In genomic region chrX:37998586-37999267, GRCh38 we compare ENCODE assay signal across 11 cellular contexts. TPM values are rescaled to one million over a fixed set of nuclear protein-coding genes. Genes with fewer than 3 reads are reported as not detected.
A peak's percentile ranks its signal among the peaks of the same experiment; 100 is the strongest.
DNase-seq lines count a peak whose midpoint lies in the region; TF ChIP-seq lines count a peak whose summit lies in the region.
"Had no signal": no experiment of that assay in that cellular context is flagged by ENCODE, and none has a peak within 500 bp of the region (broad histone marks: within the 10 kb centered on the region; RNA-seq: fewer than 3 reads in every experiment).

No MANE protein-coding gene starts in this region.

- H4K91ac ChIP-seq in mesenchymal stem cell (ENCODE audit: low read length): no peak overlapping the region

- H4K5ac ChIP-seq in mesendoderm (ENCODE audit: low read length): no peak overlapping the region

- H3K18ac ChIP-seq in mesenchymal stem cell (ENCODE audit: low read depth in 1 of 2, low read length in 2 of 2): no peak overlapping the region
- H3K18ac ChIP-seq in mesendoderm (ENCODE audit: low read length): no peak overlapping the region

- H3K9ac ChIP-seq in mesenchymal stem cell (ENCODE audit: low read length): no peak overlapping the region
- H3K9ac ChIP-seq in mesendoderm (ENCODE audit: low read length): no peak overlapping the region
- no peak overlapping the region for H3K9ac ChIP-seq in endodermal cell (ENCODE audit: extremely low read depth, low read length, poor library complexity, severe bottlenecking)

- TF ChIP-seq CTCF in astrocyte of the spinal cord (IDR thresholded peaks at IDR 0.05; ENCODE audit: low read depth, low read length) (no peak), endodermal cell (conservative IDR thresholded peaks at IDR 0.05) (no peak)

- no peak overlapping the region for H3K27ac Mint-ChIP-seq in endodermal cell
- H3K27ac Mint-ChIP-seq: dendritic cell treated with granulocyte-macrophage colony-stimulating factor and Interleukin-4, amounts not matched to agents 40 ng/mL and 50 ng/mL, for 4 days had no signal

- no peak overlapping the region for H2BK12ac ChIP-seq in mesenchymal stem cell (ENCODE audit: low read length in 2 of 2)

- no peak overlapping the region for H3K56ac ChIP-seq in mesendoderm (ENCODE audit: low read length)

- no peak overlapping the region for H3K4me3 ChIP-seq in astrocyte of the spinal cord (ENCODE audit: low read depth, low read length)
- no peak overlapping the region for H3K4me3 ChIP-seq in mesenchymal stem cell (ENCODE audit: insufficient read depth in 1 of 2, low read depth in 1 of 2, low read length in 2 of 2)
- no peak overlapping the region for H3K4me3 ChIP-seq in mesendoderm (ENCODE audit: low read length)
- H3K4me3 ChIP-seq in endodermal cell (ENCODE audit: low read length): no peak overlapping the region

- H3K4me1 ChIP-seq in mesenchymal stem cell (ENCODE audit: control insufficient read depth, insufficient read depth, low read depth, low read length) (peaks cover 5% of the 10 kb centered on the region), mesendoderm (ENCODE audit: control insufficient read depth, low read depth, low read length) (no peaks in the 10 kb centered on the region), endodermal cell (ENCODE audit: control insufficient read depth, insufficient read depth, low read length) (no peaks in the 10 kb centered on the region)

- H3K23ac ChIP-seq in mesenchymal stem cell (ENCODE audit: low read length in 2 of 2) (no peak overlapping the region), mesendoderm (ENCODE audit: low read length) (no peak overlapping the region)

- H2BK5ac ChIP-seq in mesenchymal stem cell (ENCODE audit: low read depth, low read length, poor library complexity, severe bottlenecking) (no peak overlapping the region), mesendoderm (ENCODE audit: low read length) (no peak overlapping the region)

- H3K79me2 ChIP-seq in mesendoderm (ENCODE audit: control insufficient read depth, insufficient read depth, low read length): no peaks in the 10 kb centered on the region

- in situ Hi-C loops in astrocyte of the spinal cord (cut with HindIII; ENCODE audit: low sequenced_read_pairs): no loop called here

- H3K27me3 Mint-ChIP-seq in endodermal cell (ENCODE audit: insufficient read depth): peaks cover 3% of the 10 kb centered on the region

- H3K36me3 ChIP-seq in mesenchymal stem cell (ENCODE audit: control insufficient read depth in 1 of 2, insufficient read depth in 2 of 2, low read depth in 1 of 2, low read length in 2 of 2) (peaks cover 0 to 11% of the 10 kb centered on the region in 2 experiments), mesendoderm (ENCODE audit: control insufficient read depth, insufficient read depth, low read length) (no peaks in the 10 kb centered on the region), endodermal cell (ENCODE audit: control insufficient read depth, insufficient read depth, low read length) (no peaks in the 10 kb centered on the region)

- H3K9me3 Mint-ChIP-seq in endodermal cell: peaks cover 46% of the 10 kb centered on the region
- H3K9me3 Mint-ChIP-seq: dendritic cell treated with granulocyte-macrophage colony-stimulating factor and Interleukin-4, amounts not matched to agents 40 ng/mL and 50 ng/mL, for 4 days had no signal

- peak; percentile 38 for DNase-seq in HCEC 1CT
- DNase-seq in NCI-H2107 treated with DMSO at 0.1 percent for 48 hours (lab: John Stamatoyannopoulos, UW; ENCODE audit: unreplicated experiment): peak; percentile 83
- DNase-seq in astrocyte of the spinal cord (ENCODE audit: low read depth, low spot score): peak; percentile 58
- DNase-seq in mesenchymal stem cell: peak; percentile 14
- DNase-seq in mesendoderm: no peak
- DNase-seq in endodermal cell: no peak
- no peak for DNase-seq in globus pallidus (ENCODE audit: low spot score)
- DNase-seq: activated CD4-positive, CD25-positive, alpha-beta regulatory T cell treated with anti-CD3 and anti-CD28 coated beads, Interleukin-2, amount 50 U/mL, for 72 hours; NCI-H1694 treated with DMSO at 0.1 percent for 48 hours had no signal

- no peak overlapping the region for H3K14ac ChIP-seq in mesenchymal stem cell (ENCODE audit: low read length in 2 of 2)

- H3K27ac ChIP-seq in mesenchymal stem cell (ENCODE audit: low read length, poor library complexity, severe bottlenecking) (no peak overlapping the region), mesendoderm (ENCODE audit: low read depth, low read length) (no peak overlapping the region), endodermal cell (ENCODE audit: low read depth, low read length) (no peak overlapping the region)

- no peaks in the 10 kb centered on the region for H3K9me3 ChIP-seq in mesenchymal stem cell (ENCODE audit: control insufficient read depth, low read length)
- H3K9me3 ChIP-seq in endodermal cell (ENCODE audit: control insufficient read depth, low read length): no peaks in the 10 kb centered on the region

- H3K79me1 ChIP-seq in mesenchymal stem cell (replicated peaks; ENCODE audit: low read length, poor library complexity, severe bottlenecking) (peaks cover 3% of the 10 kb centered on the region), mesendoderm (ENCODE audit: low read length) (no peaks in the 10 kb centered on the region)

- no peak overlapping the region for H3K4me3 Mint-ChIP-seq in endodermal cell
- H3K4me3 Mint-ChIP-seq: dendritic cell treated with granulocyte-macrophage colony-stimulating factor and Interleukin-4, amounts not matched to agents 40 ng/mL and 50 ng/mL, for 4 days had no signal

- no peak overlapping the region for H2AFZ ChIP-seq in mesenchymal stem cell (ENCODE audit: low read depth, low read length)

- no peaks in the 10 kb centered on the region for H3K4me1 Mint-ChIP-seq in endodermal cell

- H3K27me3 ChIP-seq in mesenchymal stem cell (ENCODE audit: control insufficient read depth in 1 of 2, insufficient read depth in 1 of 2, low read length in 2 of 2) (peaks cover 0 to 5% of the 10 kb centered on the region in 2 experiments), mesendoderm (ENCODE audit: insufficient read depth, low read length, poor library complexity) (no peaks in the 10 kb centered on the region), endodermal cell (ENCODE audit: control insufficient read depth, insufficient read depth, low read length, poor library complexity, severe bottlenecking) (no peaks in the 10 kb centered on the region)

- no peak overlapping the region for H2AK5ac ChIP-seq in mesenchymal stem cell (ENCODE audit: low read length, severe bottlenecking)
- H2AK5ac ChIP-seq in mesendoderm (ENCODE audit: low read length): no peak overlapping the region

- H4K8ac ChIP-seq in mesenchymal stem cell (ENCODE audit: low read length) (peak overlapping the region; percentile 23), mesendoderm (ENCODE audit: low read depth, low read length) (no peak overlapping the region)

- 93% methylated on average over 4 of the region's 7 CpGs for WGBS in mesenchymal stem cell
- no CpG with 5 or more reads among the region's 7 CpGs for WGBS in mesendoderm (ENCODE audit: extremely low coverage, insufficient coverage, low lambda C conversion rate)
- 79% methylated on average over 7 of the region's 7 CpGs; no CpG with 5 or more reads in 1 of the 2 experiments for WGBS in endodermal cell (ENCODE audit: insufficient coverage in 1 of 2, insufficient read length in 1 of 2), 2 experiments

- H3K4me2 ChIP-seq in mesenchymal stem cell (ENCODE audit: low read length, poor library complexity, severe bottlenecking) (no peak overlapping the region), mesendoderm (ENCODE audit: low read length) (no peak overlapping the region)

- H3K36me3 Mint-ChIP-seq in endodermal cell (ENCODE audit: low read depth): no peaks in the 10 kb centered on the region

- H2BK15ac ChIP-seq in mesenchymal stem cell (ENCODE audit: low read depth, poor library complexity, severe bottlenecking) (no peak overlapping the region), mesendoderm (replicated peaks; ENCODE audit: low read depth) (no peak overlapping the region)

- H2BK120ac ChIP-seq in mesenchymal stem cell (ENCODE audit: low read depth, low read length) (no peak overlapping the region), mesendoderm (ENCODE audit: low read depth, low read length) (no peak overlapping the region)

- no peak overlapping the region for H3K4ac ChIP-seq in mesenchymal stem cell (ENCODE audit: low read depth in 1 of 2, low read length in 2 of 2)
- no peak overlapping the region for H3K4ac ChIP-seq in mesendoderm (ENCODE audit: low read depth, low read length)

RNA-seq across cellular contexts. Expression of gene SYTL5, which starts 7.6 kb away (rescaled TPM):
- polyA plus RNA-seq in mesenchymal stem cell (2013, experiment 1 of 2): 0.04 TPM
- polyA plus RNA-seq in mesenchymal stem cell (2013, experiment 2 of 2): 0.04 TPM
- 0.29 TPM for polyA plus RNA-seq in mesendoderm (2013, experiment 1 of 2)
- polyA plus RNA-seq in mesendoderm (2013, experiment 2 of 2): 0.31 TPM
- total RNA-seq in endodermal cell: 1 to 10 TPM; 8.1 to 8.6 TPM
- polyA plus RNA-seq in endodermal cell (2013, experiment 1 of 2): 2.5 TPM
- polyA plus RNA-seq in endodermal cell (2013, experiment 2 of 2): 3.4 TPM
- total RNA-seq: skeletal muscle tissue had no signal

Comparison
In these comparisons a context has a peak if more than half of its experiments do, and no peak if none do; other contexts are left out.
1. DNase-seq: peak in HCEC 1CT (single experiment), NCI-H2107 treated with DMSO at 0.1 percent for 48 hours (single experiment), astrocyte of the spinal cord (single experiment) and mesenchymal stem cell (single experiment); none in mesendoderm (single experiment), endodermal cell (single experiment) and globus pallidus (single experiment).